In genomic region chr1:26234644-26235384, GRCh38 we compare ENCODE assay signal across 8 cellular contexts. TPM values are rescaled to one million over a fixed set of nuclear protein-coding genes. Genes with fewer than 3 reads are reported as not detected.
DNase-seq lines count a peak whose midpoint lies in the region; ATAC-seq and TF ChIP-seq lines count a peak whose summit lies in the region.

No MANE protein-coding gene starts in this region.

- no peak for ATAC-seq in lung (ENCODE audit: insufficient read depth, low FRiP score)

- H3K27ac ChIP-seq in lung (ENCODE audit: low read depth in 1 of 2, low read length in 1 of 2) = peak overlapping the region; percentile 88 to 95
- H3K27ac ChIP-seq in tibial artery = peak overlapping the region; percentile 75 to 88

- WGBS in lung, 2 donors = 2 to 3% methylated on average over 30 of the region's 30 CpGs

- intact Hi-C loops in tibial artery (cut with DNase I; ENCODE audit: low total_unique reads) = no loop called here

- DNase-seq in EL (peak; percentile 50), H7 (peak; percentile 68), RKO (ENCODE audit: low spot score) (peak; percentile 67), choroid plexus epithelial cell (ENCODE audit: low read depth) (peak; percentile 34), lung (ENCODE audit: low spot score) (no peak), tibial artery (no peak), putamen (ENCODE audit: low spot score) (no peak), AG08396 (ENCODE audit: low spot score) (no peak)

- H3K4me1 ChIP-seq in lung (ENCODE audit: control insufficient read depth in 2 of 2, insufficient read depth in 2 of 2, low read length in 2 of 2) (peaks cover 0 to 10% of the 10 kb centered on the region in 2 donors), tibial artery (peaks cover 0 to 10% (median 4%) of the 10 kb centered on the region in 4 donors)

- H3K27me3 ChIP-seq in H7 (ENCODE audit: control insufficient read depth, insufficient read depth, low read length) (no peaks in the 10 kb centered on the region), lung (ENCODE audit: control insufficient read depth, insufficient read depth) (no peaks in the 10 kb centered on the region), tibial artery (no peaks in the 10 kb centered on the region)

- peak; percentile 29 for TF ChIP-seq CTCF in choroid plexus epithelial cell (conservative IDR thresholded peaks at IDR 0.05; ENCODE audit: low read depth, low read length)
- TF ChIP-seq CTCF in lung (IDR thresholded peaks at IDR 0.05; ENCODE audit: control extremely low read depth, extremely low read depth) = no peak
- no peak for TF ChIP-seq CTCF in tibial artery (IDR thresholded peaks at IDR 0.05)

- H3K9me3 ChIP-seq in lung (ENCODE audit: control insufficient read depth in 2 of 2, insufficient read depth in 1 of 2, low read length in 1 of 2) = no peaks in the 10 kb centered on the region
- H3K9me3 ChIP-seq in tibial artery = no peaks in the 10 kb centered on the region

- H3K36me3 ChIP-seq in H7 (replicated peaks; ENCODE audit: control insufficient read depth, insufficient read depth, low read length) (no peaks in the 10 kb centered on the region), lung (ENCODE audit: control insufficient read depth in 2 of 2, insufficient read depth in 2 of 2, low read length in 2 of 2) (no peaks in the 10 kb centered on the region), tibial artery (no peaks in the 10 kb centered on the region)

- H3K4me3 ChIP-seq in H7 (ENCODE audit: insufficient read depth, low read depth, low read length) = peak overlapping the region; percentile 80
- peak overlapping the region; percentile 99 for H3K4me3 ChIP-seq in choroid plexus epithelial cell (ENCODE audit: low read depth, low read length)
- peak overlapping the region; percentile 57 for H3K4me3 ChIP-seq in lung
- H3K4me3 ChIP-seq in tibial artery = peak overlapping the region; percentile 69 to 82

RNA-seq across cellular contexts. Expression of gene CEP85, which starts 0.8 kb away (rescaled TPM):
- 60.1 and 69.7 TPM in 2 replicates for total RNA-seq in H7 (2014; rRNA removed; shearing (Covaris generic))
- total RNA-seq in lung = 10 to 100 TPM in 1 of 2 donors, 1 to 10 TPM in 1; 9.1 to 10.8 TPM
- 1 to 10 TPM; 5.4 to 6.4 TPM for polyA plus RNA-seq in lung

RNA-seq across cellular contexts. Expression of gene CATSPER4, which starts 44.4 kb away (rescaled TPM):
- 0.10 and 0.33 TPM in 2 replicates for total RNA-seq in H7 (2014; rRNA removed; shearing (Covaris generic))
- not detected for total RNA-seq in lung
- polyA plus RNA-seq in lung = not detected

RNA-seq across cellular contexts. Expression of gene SH3BGRL3, which starts 45.1 kb away (rescaled TPM):
- total RNA-seq in H7 (2014; rRNA removed; shearing (Covaris generic)) = 40.8 and 56.7 TPM in 2 replicates
- 100 to 1,000 TPM in 1 of 2 donors, 10 to 100 TPM in 1; 17.2 to 317 TPM for total RNA-seq in lung
- 100 to 1,000 TPM; 349 to 437 TPM for polyA plus RNA-seq in lung

RNA-seq across cellular contexts. Expression of gene CNKSR1, which starts 57.5 kb away (rescaled TPM):
- total RNA-seq in H7 (2014; rRNA removed; shearing (Covaris generic)) = 21.7 and 23.1 TPM in 2 replicates
- 10 to 100 TPM; 29.9 to 34.7 TPM for total RNA-seq in lung
- polyA plus RNA-seq in lung = 10 to 100 TPM; 10.8 to 26.7 TPM

Comparison
In these comparisons a context has a peak if more than half of its experiments do, and no peak if none do; other contexts are left out.
1. DNase-seq: peak in EL (single experiment), H7 (single experiment), RKO (single experiment) and choroid plexus epithelial cell (single experiment); none in lung (single experiment), tibial artery (0 of 2), putamen (single experiment) and AG08396 (single experiment).
2. Peak in every context shown above with its lines, with median percentiles within 50 percentile points of each other: H3K4me3 ChIP-seq.